ENCODE assay signal across 26 cellular contexts in genomic region chr4:41579043-41579442, GRCh38. TPM values are rescaled to one million over a fixed set of nuclear protein-coding genes. Genes with fewer than 3 reads are reported as not detected.
DNase-seq lines count a peak whose midpoint lies in the region; ATAC-seq and TF ChIP-seq lines count a peak whose summit lies in the region.
"Had no signal": no experiment of that assay in that cellular context is flagged by ENCODE, and none has a peak within 500 bp of the region (broad histone marks: within the 10 kb centered on the region; RNA-seq: fewer than 3 reads in every experiment).

No MANE protein-coding gene starts in this region.

- H3K4me1 ChIP-seq in left ventricle myocardium inferior (peaks cover 72% of the 10 kb centered on the region), lung (ENCODE audit: control insufficient read depth in 2 of 2, insufficient read depth in 2 of 2, low read length in 2 of 2) (peaks cover 2 to 17% of the 10 kb centered on the region in 2 donors)
- H3K4me1 ChIP-seq: Caco-2 had no signal

- peak overlapping the region; percentile 61 for H3K27ac ChIP-seq in left ventricle myocardium inferior (replicated peaks)
- H3K27ac ChIP-seq in lung (ENCODE audit: low read depth in 1 of 2, low read length in 1 of 2): no peak overlapping the region
- H3K27ac ChIP-seq: RWPE1, SK-N-MC had no signal

- H3K36me3 ChIP-seq in left ventricle myocardium inferior (no peaks in the 10 kb centered on the region), lung (ENCODE audit: control insufficient read depth in 2 of 2, insufficient read depth in 2 of 2, low read length in 2 of 2) (no peaks in the 10 kb centered on the region)
- H3K36me3 ChIP-seq: HAP-1, MG63 had no signal

- DNase-seq in left ventricle myocardium inferior (no peak), left cardiac atrium (no peak), NCI-H82 treated with DMSO at 0.1 percent for 48 hours (lab: John Stamatoyannopoulos, UW; ENCODE audit: unreplicated experiment) (peak; percentile 82), lung (ENCODE audit: low spot score) (no peak), HuH-7 (ENCODE audit: low spot score) (no peak), NOMO-1 (lab: John Stamatoyannopoulos, UW; ENCODE audit: unreplicated experiment in 2 of 2) (no peak)
- DNase-seq: C1 segment of cervical spinal cord; Caco-2; CD8-positive, alpha-beta T cell; DMS79 treated with DMSO at 0.1 percent for 48 hours; GF-D8; GOT3; IMR-90; KG1; MG63; NCI-H2029; NCI-H2171; NCI-H226; NCI-H526; SIG-M5 had no signal

- ATAC-seq in left cardiac atrium: no peak
- peak; percentile 41 for ATAC-seq in lung (ENCODE audit: insufficient read depth, low FRiP score)
- ATAC-seq in HG03045 (IDR thresholded peaks at IDR 0.05; ENCODE audit: unreplicated experiment): no peak
- ATAC-seq: CD8-positive, alpha-beta T cell; Panc1 had no signal

- no peaks in the 10 kb centered on the region for H3K9me3 ChIP-seq in left ventricle myocardium inferior (replicated peaks)
- H3K9me3 ChIP-seq in lung (ENCODE audit: control insufficient read depth in 2 of 2, insufficient read depth in 1 of 2, low read length in 1 of 2): no peaks in the 10 kb centered on the region
- H3K9me3 ChIP-seq: Caco-2, HAP-1, MG63 had no signal

- TF ChIP-seq CTCF in left ventricle myocardium inferior (IDR thresholded peaks at IDR 0.05; ENCODE audit: borderline replicate concordance): no peak
- TF ChIP-seq CTCF in lung (IDR thresholded peaks at IDR 0.05; ENCODE audit: control extremely low read depth, extremely low read depth): no peak

- H3K4me3 ChIP-seq in left ventricle myocardium inferior (no peak overlapping the region), lung (no peak overlapping the region)
- H3K4me3 ChIP-seq: HAP-1, MG63, SK-N-MC had no signal

- intact Hi-C loops in left ventricle myocardium inferior (cut with micrococcal nuclease): no loop called here
- intact Hi-C loops in left cardiac atrium (cut with DNase I): no loop called here

- WGBS in lung, 2 donors: 60 to 84% methylated on average over 3 of the region's 3 CpGs

- H3K27me3 ChIP-seq in left ventricle myocardium inferior (ENCODE audit: low read depth) (no peaks in the 10 kb centered on the region), lung (ENCODE audit: control insufficient read depth, insufficient read depth) (no peaks in the 10 kb centered on the region)
- H3K27me3 ChIP-seq: MG63 had no signal

RNA-seq across cellular contexts. Expression of gene LIMCH1, which starts 41.1 kb away (rescaled TPM):
- 382 TPM for total RNA-seq in left ventricle myocardium inferior
- total RNA-seq in left cardiac atrium: 100 to 1,000 TPM; 168 to 200 TPM
- 100 to 1,000 TPM; 204 to 299 TPM for total RNA-seq in lung
- polyA plus RNA-seq in lung: 10 to 100 TPM; 43.4 to 52.3 TPM
- total RNA-seq: CD8-positive, alpha-beta T cell; OCI-LY7 had no signal
